In the genomic region with DNA sequence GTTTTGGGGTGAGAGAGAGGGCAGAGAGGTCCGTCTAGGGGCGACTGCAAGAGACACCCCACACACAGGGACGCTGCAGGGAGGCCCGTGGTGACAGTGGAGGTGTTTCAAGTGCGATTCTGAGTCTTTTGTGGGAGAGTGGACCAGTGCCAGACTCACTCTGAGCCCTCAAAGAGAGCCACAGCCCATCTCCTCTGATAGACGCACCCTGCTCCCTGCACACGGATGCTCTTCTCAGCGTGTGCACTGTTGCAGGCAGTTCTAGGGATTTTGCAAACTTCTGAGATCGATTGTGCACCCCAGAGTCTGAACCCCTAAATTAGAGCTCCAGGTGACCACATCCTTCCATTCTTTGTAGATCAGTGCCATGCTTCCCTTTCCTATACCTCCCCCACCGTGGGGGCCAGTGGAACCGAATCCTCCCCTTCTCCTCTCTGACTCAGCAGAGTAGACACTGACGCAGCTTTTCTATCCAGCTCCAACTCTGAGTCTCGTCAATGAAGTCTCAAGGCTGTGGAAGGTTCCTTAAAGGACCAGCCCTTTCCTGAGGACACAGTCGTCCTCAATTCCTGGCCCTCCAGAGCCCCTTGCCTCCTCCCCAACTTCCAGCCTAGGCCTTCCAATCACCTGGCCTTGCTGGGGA, we compare ENCODE assay signal across 18 cellular contexts.
"Had no signal": no experiment of that assay in that cellular context is flagged by ENCODE, and none has a peak within 500 bp of the region (broad histone marks: within the 10 kb centered on the region; RNA-seq: fewer than 3 reads in every experiment).

No MANE protein-coding gene starts in this region.

- H3K27me3 ChIP-seq: ascending aorta, pancreas, thyroid gland, uterus had no signal

- H3K4me1 ChIP-seq: gastroesophageal sphincter, left ventricle myocardium inferior, pancreas, stomach, thyroid gland, uterus had no signal

- H3K36me3 ChIP-seq: ascending aorta, gastroesophageal sphincter, left ventricle myocardium inferior, pancreas, stomach, thyroid gland, uterus had no signal

- H3K9me3 ChIP-seq: ascending aorta, gastroesophageal sphincter, left ventricle myocardium inferior, pancreas, stomach, thyroid gland, uterus had no signal

- H3K27ac Mint-ChIP-seq: activated CD8-positive, alpha-beta T cell treated with anti-CD3 and anti-CD28 coated beads for 36 hours; activated T-helper 1 cell treated with anti-CD3 and anti-CD28 coated beads, Interleukin-12 subunit alpha, Interleukin-12 subunit beta, Interleukin-2, Interleukin-4 antibody, amounts not matched to agents 30 ng/mL and 10 ng/mL and 1 ng/mL, durations not matched to agents 14 hours and 24 hours and 36 hours had no signal

- H3K27ac ChIP-seq: ascending aorta, coronary artery, gastroesophageal sphincter, left ventricle myocardium inferior, pancreas, stomach, thyroid gland, uterus had no signal

- ATAC-seq: activated CD8-positive, alpha-beta T cell treated with anti-CD3 and anti-CD28 coated beads for 36 hours; gastroesophageal sphincter; pancreas had no signal

- H3K4me3 Mint-ChIP-seq: activated CD8-positive, alpha-beta T cell treated with anti-CD3 and anti-CD28 coated beads for 36 hours; activated T-helper 1 cell treated with anti-CD3 and anti-CD28 coated beads, Interleukin-12 subunit alpha, Interleukin-12 subunit beta, Interleukin-2, Interleukin-4 antibody, amounts not matched to agents 30 ng/mL and 10 ng/mL and 1 ng/mL, durations not matched to agents 14 hours and 24 hours and 36 hours had no signal

- H3K4me3 ChIP-seq: ascending aorta, coronary artery, gastroesophageal sphincter, left ventricle myocardium inferior, pancreas, stomach, thyroid gland, uterus had no signal

- H3K9me3 Mint-ChIP-seq: activated CD8-positive, alpha-beta T cell treated with anti-CD3 and anti-CD28 coated beads for 36 hours; activated T-helper 1 cell treated with anti-CD3 and anti-CD28 coated beads, Interleukin-12 subunit alpha, Interleukin-12 subunit beta, Interleukin-2, Interleukin-4 antibody, amounts not matched to agents 30 ng/mL and 10 ng/mL and 1 ng/mL, durations not matched to agents 14 hours and 24 hours and 36 hours had no signal

- FAIRE-seq: keratinocyte, pancreas had no signal

- DNase-seq: activated CD4-positive, alpha-beta T cell treated with anti-CD3 and anti-CD28 coated beads for 4 hours; activated CD8-positive, alpha-beta memory T cell treated with anti-CD3 and anti-CD28 coated beads, Interleukin-2, amount 50 U/mL, for 4 hours; activated CD8-positive, alpha-beta T cell treated with anti-CD3 and anti-CD28 coated beads for 36 hours; activated naive CD4-positive, alpha-beta T cell; effector CD8-positive, alpha-beta T cell; left ventricle myocardium inferior; mesendoderm; pancreas; stimulated activated CD4-positive, alpha-beta T cell treated with anti-CD3 and anti-CD28 coated beads, Interleukin-4, amount 100 ng/mL, for 24 hours; stomach; T-helper 9 cell; thyroid gland; uterus had no signal
